ENCODE assay signal across 24 cellular contexts in genomic region chrX:109684136-109684535, GRCh38. TPM values are rescaled to one million over a fixed set of nuclear protein-coding genes. Genes with fewer than 3 reads are reported as not detected.
DNase-seq lines count a peak whose midpoint lies in the region; TF ChIP-seq lines count a peak whose summit lies in the region.
"Had no signal": no experiment of that assay in that cellular context is flagged by ENCODE, and none has a peak within 500 bp of the region (broad histone marks: within the 10 kb centered on the region; RNA-seq: fewer than 3 reads in every experiment).

No MANE protein-coding gene starts in this region.

- DNase-seq in EH (ENCODE audit: low read depth) (peak; percentile 15), M059J (ENCODE audit: low read depth) (peak; percentile 16), choroid plexus epithelial cell (ENCODE audit: low read depth) (peak; percentile 37), myocyte (ENCODE audit: low read depth) (peak; percentile 18), inferior parietal cortex (ENCODE audit: extremely low spot score) (no peak), RWPE1 (ENCODE audit: low spot score) (no peak), glutamatergic neuron (no peak)
- DNase-seq: activated CD4-positive, alpha-beta T cell treated with anti-CD3 and anti-CD28 coated beads for 1 hour; activated CD8-positive, alpha-beta T cell treated with anti-CD3 and anti-CD28 coated beads, Interleukin-2, amount 10 ng/mL, durations not matched to agents 7 days and 5 days; activated naive CD8-positive, alpha-beta T cell treated with anti-CD3 and anti-CD28 coated beads, Interleukin-2, amount 10 ng/mL, durations not matched to agents 7 days and 5 days; Caco-2; effector CD4-positive, alpha-beta T cell; foreskin melanocyte; GF-D8; naive thymus-derived CD4-positive, alpha-beta T cell; NCI-H1436; NCI-H446 treated with DMSO at 0.1 percent for 48 hours; small intestine; T-helper 17 cell; trophoblast cell had no signal

- CTCF ChIA-PET in RWPE1 (lab: Yijun Ruan, JAX) = interaction anchor here (0.7 kb wide), 1 partner anchor 173 kb away, joined by 3 read pairs; no protein-coding TSS in a partner anchor

- no peak overlapping the region for H3K4me3 Mint-ChIP-seq in glutamatergic neuron (ENCODE audit: unreplicated experiment)
- H3K4me3 Mint-ChIP-seq: activated CD8-positive, alpha-beta T cell treated with anti-CD3 and anti-CD28 coated beads, Interleukin-2, amount 10 ng/mL, durations not matched to agents 7 days and 5 days; activated naive CD8-positive, alpha-beta T cell treated with anti-CD3 and anti-CD28 coated beads, Interleukin-2, amount 10 ng/mL, durations not matched to agents 7 days and 5 days had no signal

- TF ChIP-seq CTCF in choroid plexus epithelial cell (conservative IDR thresholded peaks at IDR 0.05; ENCODE audit: low read depth, low read length) = no peak
- no peak for TF ChIP-seq CTCF in RWPE1 (conservative IDR thresholded peaks at IDR 0.05; ENCODE audit: low read depth)
- no peak for TF ChIP-seq CTCF in glutamatergic neuron (IDR thresholded peaks at IDR 0.05; ENCODE audit: partially characterized antibody, unreplicated experiment)

- H3K9me3 Mint-ChIP-seq in glutamatergic neuron (ENCODE audit: unreplicated experiment) = no peaks in the 10 kb centered on the region
- H3K9me3 Mint-ChIP-seq: activated naive CD8-positive, alpha-beta T cell treated with anti-CD3 and anti-CD28 coated beads, Interleukin-2, amount 10 ng/mL, durations not matched to agents 7 days and 5 days; naive thymus-derived CD4-positive, alpha-beta T cell had no signal

- H3K4me3 ChIP-seq in choroid plexus epithelial cell (ENCODE audit: low read depth, low read length) = no peak overlapping the region
- H3K4me3 ChIP-seq: SK-N-MC had no signal

- H3K27ac ChIP-seq in RWPE1 = no peak overlapping the region
- H3K27ac ChIP-seq: C4-2B, KMS-11, SK-N-MC had no signal

- no peak overlapping the region for H3K27ac Mint-ChIP-seq in glutamatergic neuron (ENCODE audit: unreplicated experiment)
- H3K27ac Mint-ChIP-seq: activated CD8-positive, alpha-beta T cell treated with anti-CD3 and anti-CD28 coated beads, Interleukin-2, amount 10 ng/mL, durations not matched to agents 7 days and 5 days; activated naive CD8-positive, alpha-beta T cell treated with anti-CD3 and anti-CD28 coated beads, Interleukin-2, amount 10 ng/mL, durations not matched to agents 7 days and 5 days; T-helper 17 cell had no signal

- POLR2A ChIA-PET in RWPE1 (lab: Yijun Ruan, JAX; ENCODE audit: low non-redundant PET) = no interaction called here

- no peaks in the 10 kb centered on the region for H3K36me3 Mint-ChIP-seq in glutamatergic neuron (ENCODE audit: unreplicated experiment)

- no peaks in the 10 kb centered on the region for H3K27me3 Mint-ChIP-seq in glutamatergic neuron (ENCODE audit: unreplicated experiment)
- H3K27me3 Mint-ChIP-seq: activated naive CD8-positive, alpha-beta T cell treated with anti-CD3 and anti-CD28 coated beads, Interleukin-2, amount 10 ng/mL, durations not matched to agents 7 days and 5 days; naive thymus-derived CD4-positive, alpha-beta T cell; T-helper 17 cell had no signal

- H3K4me1 Mint-ChIP-seq in glutamatergic neuron (ENCODE audit: low read depth, unreplicated experiment) = no peaks in the 10 kb centered on the region
- H3K4me1 Mint-ChIP-seq: T-helper 17 cell had no signal

RNA-seq across cellular contexts. Expression of gene ACSL4, which starts 48.9 kb away (rescaled TPM):
- total RNA-seq in M059J (2014; rRNA removed; shearing (Covaris generic)) = 107 and 142 TPM in 2 replicates
- 139 and 151 TPM in 2 replicates for total RNA-seq in myocyte
- polyA plus RNA-seq in myocyte (2012) = 34.7 TPM
- 77.9 TPM for total RNA-seq in glutamatergic neuron (ENCODE audit: unreplicated experiment)

RNA-seq across cellular contexts. Expression of gene KCNE5, which starts 59.2 kb away (rescaled TPM):
- total RNA-seq in M059J (2014; rRNA removed; shearing (Covaris generic)) = 0.86 TPM in 1 of 2 replicates, not detected in the other
- total RNA-seq in myocyte (4.6 and 9.5 TPM in 2 replicates), glutamatergic neuron (ENCODE audit: unreplicated experiment) (1.6 TPM)
- 3.3 TPM for polyA plus RNA-seq in myocyte (2012)
- total RNA-seq: epithelial cell of proximal tubule had no signal
- polyA plus RNA-seq: naive thymus-derived CD4-positive, alpha-beta T cell had no signal

Comparison
In these comparisons a context has a peak if more than half of its experiments do, and no peak if none do; other contexts are left out.
1. DNase-seq: peak in EH (single experiment), M059J (single experiment), choroid plexus epithelial cell (single experiment) and myocyte (single experiment); none in inferior parietal cortex (single experiment), RWPE1 (single experiment) and glutamatergic neuron (single experiment).